10 cellular contexts compared by ENCODE assay signal in genomic region chr10:125023862-125024495, GRCh38.
DNase-seq lines count a peak whose midpoint lies in the region; ATAC-seq lines count a peak whose summit lies in the region.
"Had no signal": no experiment of that assay in that cellular context is flagged by ENCODE, and none has a peak within 500 bp of the region (broad histone marks: within the 10 kb centered on the region; RNA-seq: fewer than 3 reads in every experiment).

No MANE protein-coding gene starts in this region.

- ATAC-seq in Right ventricle myocardium inferior, result peak; percentile 47
- ATAC-seq in memory B cell (ENCODE audit: low read depth), result no peak
- ATAC-seq in aorta (ENCODE audit: low FRiP score), result no peak
- no peak for ATAC-seq in activated CD4-positive, alpha-beta T cell treated with anti-CD3 and anti-CD28 coated beads for 36 hours
- ATAC-seq in GM19467 (IDR thresholded peaks at IDR 0.05; ENCODE audit: unreplicated experiment), result no peak
- ATAC-seq: A549 had no signal

- H3K27ac Mint-ChIP-seq in memory B cell, result no peak overlapping the region
- H3K27ac Mint-ChIP-seq in activated CD4-positive, alpha-beta T cell treated with anti-CD3 and anti-CD28 coated beads for 36 hours, result no peak overlapping the region

- peak overlapping the region; percentile 17 for H3K4me3 Mint-ChIP-seq in memory B cell
- H3K4me3 Mint-ChIP-seq in activated CD4-positive, alpha-beta T cell treated with anti-CD3 and anti-CD28 coated beads for 36 hours, result no peak overlapping the region

- H3K36me3 ChIP-seq in aorta (ENCODE audit: control insufficient read depth in 1 of 2, insufficient read depth in 2 of 2, low read length in 1 of 2), result no peaks in the 10 kb centered on the region

- H3K4me3 ChIP-seq in aorta (ENCODE audit: low read length in 2 of 2), result no peak overlapping the region
- H3K4me3 ChIP-seq: A549 had no signal

- no peaks in the 10 kb centered on the region for H3K9me3 ChIP-seq in aorta (ENCODE audit: control insufficient read depth, low read length)
- H3K9me3 ChIP-seq: A549 had no signal

- H3K36me3 Mint-ChIP-seq in memory B cell, result no peaks in the 10 kb centered on the region
- no peaks in the 10 kb centered on the region for H3K36me3 Mint-ChIP-seq in activated CD4-positive, alpha-beta T cell treated with anti-CD3 and anti-CD28 coated beads for 36 hours (ENCODE audit: low read depth)

- peaks cover 16% of the 10 kb centered on the region for H3K4me1 Mint-ChIP-seq in memory B cell
- no peaks in the 10 kb centered on the region for H3K4me1 Mint-ChIP-seq in activated CD4-positive, alpha-beta T cell treated with anti-CD3 and anti-CD28 coated beads for 36 hours

- H3K27me3 ChIP-seq in aorta (ENCODE audit: control insufficient read depth in 1 of 2, insufficient read depth in 2 of 2, low read length in 1 of 2), result no peaks in the 10 kb centered on the region

- peaks cover 4% of the 10 kb centered on the region for H3K9me3 Mint-ChIP-seq in memory B cell
- H3K9me3 Mint-ChIP-seq in activated CD4-positive, alpha-beta T cell treated with anti-CD3 and anti-CD28 coated beads for 36 hours (ENCODE audit: low read depth), result no peaks in the 10 kb centered on the region

- POLR2A ChIA-PET in activated CD4-positive, alpha-beta T cell treated with anti-CD3 and anti-CD28 coated beads for 36 hours (lab: Charles Lee), result no interaction called here

- WGBS in aorta, 2 donors, result 15 to 19% methylated on average over 26 of the region's 26 CpGs

- peak overlapping the region; percentile 29 for H3K27ac ChIP-seq in cingulate gyrus (ENCODE audit: low read depth, low read length)
- peak overlapping the region in 1 of 2 donors; percentile 0 for H3K27ac ChIP-seq in aorta (ENCODE audit: low read depth in 1 of 2, low read length in 2 of 2)
- H3K27ac ChIP-seq: A549 had no signal

- peaks cover 17% of the 10 kb centered on the region for H3K27me3 Mint-ChIP-seq in memory B cell
- H3K27me3 Mint-ChIP-seq in activated CD4-positive, alpha-beta T cell treated with anti-CD3 and anti-CD28 coated beads for 36 hours, result no peaks in the 10 kb centered on the region

- intact Hi-C loops in Right ventricle myocardium inferior (cut with DNase I) (no loop called here), cardiac septum (cut with DNase I) (no loop called here), aorta (cut with DNase I) (no loop called here)
- intact Hi-C loops in activated CD4-positive, alpha-beta T cell treated with anti-CD3 and anti-CD28 coated beads for 36 hours (cut with DNase I, micrococcal nuclease), result no loop called here

- DNase-seq in Right ventricle myocardium inferior (ENCODE audit: missing footprints) (peak; percentile 84), cardiac septum (ENCODE audit: low spot score) (no peak), memory B cell (ENCODE audit: low spot score in 2 of 2) (no peak), aorta (peak; percentile 67 to 81)
- no peak for DNase-seq in activated CD4-positive, alpha-beta T cell treated with anti-CD3 and anti-CD28 coated beads for 36 hours
- no peak for DNase-seq in stimulated activated CD4-positive, alpha-beta T cell treated with anti-CD3 and anti-CD28 coated beads, Interleukin-15, amount 100 ng/mL, for 24 hours
- DNase-seq: activated CD4-positive, alpha-beta T cell treated with anti-CD3 and anti-CD28 coated beads, Interleukin-2, amount 50 U/mL, for 4 hours had no signal

- CTCF ChIA-PET in activated CD4-positive, alpha-beta T cell treated with anti-CD3 and anti-CD28 coated beads for 36 hours (lab: Charles Lee), result no interaction called here

- no peaks in the 10 kb centered on the region for H3K4me1 ChIP-seq in aorta (ENCODE audit: control insufficient read depth in 1 of 2, insufficient read depth in 2 of 2, low read length in 2 of 2)
- H3K4me1 ChIP-seq: A549 had no signal

Comparison
In these comparisons a context has a peak if more than half of its experiments do, and no peak if none do; other contexts are left out.
1. DNase-seq: peak in Right ventricle myocardium inferior (single experiment) and aorta (2 of 2); none in cardiac septum (single experiment), memory B cell (0 of 2), activated CD4-positive, alpha-beta T cell treated with anti-CD3 and anti-CD28 coated beads for 36 hours (single experiment) and stimulated activated CD4-positive, alpha-beta T cell treated with anti-CD3 and anti-CD28 coated beads, Interleukin-15, amount 100 ng/mL, for 24 hours (single experiment).